ENCODE assay signal across 8 cellular contexts in genomic region chr11:46127150-46127638, GRCh38. TPM values are rescaled to one million over a fixed set of nuclear protein-coding genes. Genes with fewer than 3 reads are reported as not detected.
A peak's percentile ranks its signal among the peaks of the same experiment; 100 is the strongest.
DNase-seq lines count a peak whose midpoint lies in the region; ATAC-seq, FAIRE-seq and TF ChIP-seq lines count a peak whose summit lies in the region.

No MANE protein-coding gene starts in this region.

- peak; percentile 13 for FAIRE-seq in TTC549 (lab: Jason Lieb, UNC)

- no peak overlapping the region for H3K27ac Mint-ChIP-seq in osteocyte (ENCODE audit: unreplicated experiment)

- DNase-seq in CMK (ENCODE audit: low read depth), result peak; percentile 26
- DNase-seq in KBM-7, result peak; percentile 93
- peak; percentile 28 for DNase-seq in effector CD4-positive, alpha-beta T cell
- DNase-seq in osteocyte (ENCODE audit: extremely low spot score, unreplicated experiment), result no peak
- no peak for DNase-seq in DMS114 treated with DMSO at 0.1 percent for 48 hours (lab: John Stamatoyannopoulos, UW; ENCODE audit: unreplicated experiment)

- no peak overlapping the region for H3K4me3 Mint-ChIP-seq in osteocyte (ENCODE audit: unreplicated experiment)

- H3K4me1 Mint-ChIP-seq in osteocyte (ENCODE audit: unreplicated experiment), result peaks cover 7% of the 10 kb centered on the region

- no peaks in the 10 kb centered on the region for H3K36me3 Mint-ChIP-seq in osteocyte (ENCODE audit: unreplicated experiment)

- ATAC-seq in GM19463 (IDR thresholded peaks at IDR 0.05; ENCODE audit: unreplicated experiment) (peak; percentile 91), GM21723 (IDR thresholded peaks at IDR 0.05; ENCODE audit: unreplicated experiment) (no peak)

- TF ChIP-seq CTCF in osteocyte (IDR thresholded peaks at IDR 0.05), result peak; percentile 37

- in situ Hi-C loops in KBM-7 (cut with MboI; ENCODE audit: low pct_unique_long_range_greater_than_20kb, low sequenced_read_pairs), result no loop called here

- H3K9me3 Mint-ChIP-seq in osteocyte (ENCODE audit: unreplicated experiment), result no peaks in the 10 kb centered on the region

- H3K27me3 Mint-ChIP-seq in osteocyte (ENCODE audit: unreplicated experiment), result peaks cover 7% of the 10 kb centered on the region

RNA-seq across cellular contexts. Expression of gene PHF21A, which starts 5.9 kb away (rescaled TPM):
- 40.8 and 52.2 TPM in 2 replicates for total RNA-seq in osteocyte

Comparison
In these comparisons a context has a peak if more than half of its experiments do, and no peak if none do; other contexts are left out.
1. DNase-seq: peak in CMK (single experiment), KBM-7 (single experiment) and effector CD4-positive, alpha-beta T cell (single experiment); none in osteocyte (single experiment) and DMS114 treated with DMSO at 0.1 percent for 48 hours (single experiment).